Comparison of ENCODE assay signal across 1 cellular context in the genomic region with DNA sequence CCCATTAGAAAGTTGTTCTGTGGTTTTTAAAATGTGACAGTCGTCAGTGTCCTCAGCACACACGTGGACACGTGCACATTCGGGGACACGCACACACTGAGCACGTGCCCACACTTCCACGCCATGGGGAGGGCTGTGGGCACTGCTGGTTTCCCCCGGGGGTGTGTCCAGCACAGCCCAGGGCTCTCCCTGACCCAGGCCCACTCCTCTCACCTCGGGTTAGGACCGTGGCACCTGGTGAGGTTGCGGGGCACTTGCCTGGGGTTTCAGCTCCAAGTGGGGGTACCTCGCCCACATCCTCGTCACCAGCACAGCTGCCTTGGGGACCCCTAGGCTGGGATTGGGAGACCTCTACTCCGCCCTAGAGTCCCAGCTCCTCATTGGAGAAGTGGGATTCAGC.
TF ChIP-seq lines count a peak whose summit lies in the region.

No MANE protein-coding gene starts in this region.

TF ChIP-seq in K562, 482 proteins besides CTCF, POLR2A, EP300 and RAD21:
- TF ChIP-seq, protein P1, sequence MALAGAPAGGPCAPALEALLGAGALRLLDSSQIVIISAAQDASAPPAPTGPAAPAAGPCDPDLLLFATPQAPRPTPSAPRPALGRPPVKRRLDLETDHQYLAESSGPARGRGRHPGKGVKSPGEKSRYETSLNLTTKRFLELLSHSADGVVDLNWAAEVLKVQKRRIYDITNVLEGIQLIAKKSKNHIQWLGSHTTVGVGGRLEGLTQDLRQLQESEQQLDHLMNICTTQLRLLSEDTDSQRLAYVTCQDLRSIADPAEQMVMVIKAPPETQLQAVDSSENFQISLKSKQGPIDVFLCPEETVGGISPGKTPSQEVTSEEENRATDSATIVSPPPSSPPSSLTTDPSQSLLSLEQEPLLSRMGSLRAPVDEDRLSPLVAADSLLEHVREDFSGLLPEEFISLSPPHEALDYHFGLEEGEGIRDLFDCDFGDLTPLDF (CRISPR knock-in tag; IDR thresholded peaks at IDR 0.05): no peak
- TF ChIP-seq ZBTB8A (IDR thresholded peaks at IDR 0.05; ENCODE audit: partially characterized antibody) (no peak), RBM22 (IDR thresholded peaks at IDR 0.05; ENCODE audit: low read depth, low read length, poor library complexity, severe bottlenecking) (peak; percentile 77), SUPT5H (IDR thresholded peaks at IDR 0.05) (peak; percentile 26), POLR2G (IDR thresholded peaks at IDR 0.05; ENCODE audit: low read depth, low read length) (peak; percentile 56), MLX (CRISPR knock-in tag; conservative IDR thresholded peaks at IDR 0.05) (no peak)
- TF ChIP-seq, protein P2, sequence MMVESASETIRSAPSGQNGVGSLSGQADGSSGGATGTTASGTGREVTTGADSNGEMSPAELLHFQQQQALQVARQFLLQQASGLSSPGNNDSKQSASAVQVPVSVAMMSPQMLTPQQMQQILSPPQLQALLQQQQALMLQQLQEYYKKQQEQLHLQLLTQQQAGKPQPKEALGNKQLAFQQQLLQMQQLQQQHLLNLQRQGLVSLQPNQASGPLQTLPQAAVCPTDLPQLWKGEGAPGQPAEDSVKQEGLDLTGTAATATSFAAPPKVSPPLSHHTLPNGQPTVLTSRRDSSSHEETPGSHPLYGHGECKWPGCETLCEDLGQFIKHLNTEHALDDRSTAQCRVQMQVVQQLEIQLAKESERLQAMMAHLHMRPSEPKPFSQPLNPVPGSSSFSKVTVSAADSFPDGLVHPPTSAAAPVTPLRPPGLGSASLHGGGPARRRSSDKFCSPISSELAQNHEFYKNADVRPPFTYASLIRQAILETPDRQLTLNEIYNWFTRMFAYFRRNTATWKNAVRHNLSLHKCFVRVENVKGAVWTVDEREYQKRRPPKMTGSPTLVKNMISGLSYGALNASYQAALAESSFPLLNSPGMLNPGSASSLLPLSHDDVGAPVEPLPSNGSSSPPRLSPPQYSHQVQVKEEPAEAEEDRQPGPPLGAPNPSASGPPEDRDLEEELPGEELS (CRISPR knock-in tag; IDR thresholded peaks at IDR 0.05; ENCODE audit: borderline replicate concordance): no peak
